ENCODE assay signal across 12 cellular contexts in genomic region chr2:197137234-197137633, GRCh38.
DNase-seq lines count a peak whose midpoint lies in the region; ATAC-seq and TF ChIP-seq lines count a peak whose summit lies in the region.
"Had no signal": no experiment of that assay in that cellular context is flagged by ENCODE, and none has a peak within 500 bp of the region (broad histone marks: within the 10 kb centered on the region; RNA-seq: fewer than 3 reads in every experiment).

No MANE protein-coding gene starts in this region.

- POLR2A ChIA-PET in activated CD8-positive, alpha-beta T cell treated with anti-CD3 and anti-CD28 coated beads for 36 hours (lab: Charles Lee), result interaction anchor here (0.9 to 2.4 kb wide), 3 partner anchors 10 to 24 kb away, joined by 3 to 7 read pairs (median 5); no protein-coding TSS in a partner anchor

- peak overlapping the region; percentile 88 for H3K27ac Mint-ChIP-seq in activated CD8-positive, alpha-beta T cell treated with anti-CD3 and anti-CD28 coated beads for 36 hours

- intact Hi-C loops in activated CD8-positive, alpha-beta T cell treated with anti-CD3 and anti-CD28 coated beads for 36 hours (cut with micrococcal nuclease), result no loop called here

- CTCF ChIA-PET in activated CD8-positive, alpha-beta T cell treated with anti-CD3 and anti-CD28 coated beads for 36 hours (lab: Charles Lee), result interaction anchor here (0.7 to 6.3 kb wide), 13 partner anchors 8 to 258 kb away, joined by 3 to 45 read pairs (median 6); no protein-coding TSS in a partner anchor

- ATAC-seq in activated CD8-positive, alpha-beta T cell treated with anti-CD3 and anti-CD28 coated beads for 36 hours, result no peak
- ATAC-seq in foreskin keratinocyte (peak; percentile 73), GM18520 (IDR thresholded peaks at IDR 0.05; ENCODE audit: unreplicated experiment) (no peak), GM18498 (IDR thresholded peaks at IDR 0.05; ENCODE audit: unreplicated experiment) (no peak)

- H3K27ac ChIP-seq in foreskin keratinocyte, result no peak overlapping the region

- H3K27me3 Mint-ChIP-seq in activated CD8-positive, alpha-beta T cell treated with anti-CD3 and anti-CD28 coated beads for 36 hours, result no peaks in the 10 kb centered on the region

- H3K9me3 Mint-ChIP-seq in activated CD8-positive, alpha-beta T cell treated with anti-CD3 and anti-CD28 coated beads for 36 hours, result no peaks in the 10 kb centered on the region

- peak; percentile 69 for DNase-seq in A172 (ENCODE audit: low spot score)
- peak; percentile 59 for DNase-seq in EH (ENCODE audit: low read depth)
- no peak for DNase-seq in activated CD8-positive, alpha-beta T cell treated with anti-CD3 and anti-CD28 coated beads for 36 hours
- DNase-seq in foreskin keratinocyte, result peak in 1 of 2 donors; percentile 32
- no peak for DNase-seq in HUDEP-2 (lab: John Stamatoyannopoulos, UW; ENCODE audit: unreplicated experiment in 76 of 76)
- no peak for DNase-seq in stimulated activated naive CD4-positive, alpha-beta T cell (lab: John Stamatoyannopoulos, UW)
- DNase-seq: cerebellar nuclear complex, DND-41, NCI-H446, occipital lobe had no signal

- H3K27me3 ChIP-seq in foreskin keratinocyte, result no peaks in the 10 kb centered on the region

- H3K4me1 ChIP-seq in foreskin keratinocyte, result peaks cover 3% of the 10 kb centered on the region

- peaks cover 89% of the 10 kb centered on the region for H3K4me1 Mint-ChIP-seq in activated CD8-positive, alpha-beta T cell treated with anti-CD3 and anti-CD28 coated beads for 36 hours (ENCODE audit: low read depth)

- H3K4me3 Mint-ChIP-seq in activated CD8-positive, alpha-beta T cell treated with anti-CD3 and anti-CD28 coated beads for 36 hours, result no peak overlapping the region

- no peak for TF ChIP-seq CTCF in activated CD8-positive, alpha-beta T cell treated with anti-CD3 and anti-CD28 coated beads for 36 hours (IDR thresholded peaks at IDR 0.05)
- peak; percentile 16 for TF ChIP-seq CTCF in foreskin keratinocyte (conservative IDR thresholded peaks at IDR 0.05)

- H3K36me3 Mint-ChIP-seq in activated CD8-positive, alpha-beta T cell treated with anti-CD3 and anti-CD28 coated beads for 36 hours (ENCODE audit: low read depth), result peaks cover 48% of the 10 kb centered on the region

Comparison
In these comparisons a context has a peak if more than half of its experiments do, and no peak if none do; other contexts are left out.
1. DNase-seq: peak in A172 (single experiment) and EH (single experiment); none in activated CD8-positive, alpha-beta T cell treated with anti-CD3 and anti-CD28 coated beads for 36 hours (single experiment), HUDEP-2 (0 of 76) and stimulated activated naive CD4-positive, alpha-beta T cell (0 of 6).